Comparison of ENCODE assay signal across 16 cellular contexts in genomic region chr10:112385143-112385695, GRCh38. TPM values are rescaled to one million over a fixed set of nuclear protein-coding genes. Genes with fewer than 3 reads are reported as not detected.
DNase-seq lines count a peak whose midpoint lies in the region; ATAC-seq, FAIRE-seq and TF ChIP-seq lines count a peak whose summit lies in the region.
"Had no signal": no experiment of that assay in that cellular context is flagged by ENCODE, and none has a peak within 500 bp of the region (broad histone marks: within the 10 kb centered on the region; RNA-seq: fewer than 3 reads in every experiment).

No MANE protein-coding gene starts in this region.

- no peaks in the 10 kb centered on the region for H4K20me1 ChIP-seq in GM12878 (ENCODE audit: control insufficient read depth, insufficient read depth)

- SMC1A ChIA-PET in GM12878 (lab: Charles Lee; ENCODE audit: uncharacterized antibody, unreplicated experiment) = interaction anchor here (0.8 to 1.4 kb wide), 4 partner anchors 9 to 49 kb away, joined by 3 to 4 read pairs (median 3); no protein-coding TSS in a partner anchor

- H3K27ac Mint-ChIP-seq in type B pancreatic cell = peak overlapping the region; percentile 41

- H3K4me3 ChIP-seq in GM12878 (no peak overlapping the region), mucosa of rectum (ENCODE audit: low read length in 2 of 2) (peak overlapping the region in 1 of 2 donors; percentile 43)
- H3K4me3 ChIP-seq: BLaER1 had no signal

- H3K4me1 ChIP-seq in GM12878 (ENCODE audit: control insufficient read depth, insufficient read depth, low read length) (peaks cover 9% of the 10 kb centered on the region), mucosa of rectum (ENCODE audit: control insufficient read depth in 2 of 2, insufficient read depth in 2 of 2, low read length in 2 of 2) (peaks cover 38 to 63% of the 10 kb centered on the region in 2 donors)

- BruUV-seq in GM12878 (replicated peaks; lab: Mats Ljungman, UMichigan) = no TSS peak

- no peaks in the 10 kb centered on the region for H3K9me3 ChIP-seq in GM12878 (replicated peaks; ENCODE audit: control insufficient read depth, insufficient read depth, low read length)
- no peaks in the 10 kb centered on the region for H3K9me3 ChIP-seq in mucosa of rectum (ENCODE audit: control insufficient read depth in 2 of 2, low read length in 2 of 2)
- H3K9me3 ChIP-seq: BLaER1 had no signal

- TF ChIP-seq RAD21 in GM12878 (IDR thresholded peaks at IDR 0.05; ENCODE audit: insufficient read depth, low read depth, low read length) = no peak

- H3K27me3 ChIP-seq in GM12878 (replicated peaks in 1 of 2; ENCODE audit: control insufficient read depth in 2 of 2, insufficient read depth in 2 of 2, low read length in 1 of 2) (no peaks in the 10 kb centered on the region), mucosa of rectum (ENCODE audit: control insufficient read depth in 2 of 2, insufficient read depth in 2 of 2, low read length in 2 of 2) (no peaks in the 10 kb centered on the region)
- H3K27me3 ChIP-seq: BLaER1 had no signal

- in situ Hi-C loops in GM12878 (cut with MboI) = no loop called here

- H3K4me2 ChIP-seq in GM12878 (ENCODE audit: control insufficient read depth, insufficient read depth) = 0 out of 2 replicates have a peak overlapping the region, but pooled peaks have one; percentile 9
- H3K4me2 ChIP-seq: BLaER1 had no signal

- no peak for TF ChIP-seq POLR2A in GM12878 (IDR thresholded peaks at IDR 0.05; ENCODE audit: low read depth, low read length)

- H3K36me3 ChIP-seq in GM12878 (ENCODE audit: control insufficient read depth in 2 of 2, insufficient read depth in 2 of 2, low read length in 1 of 2) (peaks cover 0 to 3% of the 10 kb centered on the region in 2 experiments; a peak in 2 of 4 replicates), mucosa of rectum (ENCODE audit: control insufficient read depth in 2 of 2, insufficient read depth in 2 of 2, low read length in 2 of 2) (peaks cover 7 to 9% of the 10 kb centered on the region in 2 donors)

- no peak for TF ChIP-seq EP300 in GM12878 (IDR thresholded peaks at IDR 0.05; ENCODE audit: borderline replicate concordance in 1 of 2, control insufficient read depth in 1 of 2, low read depth in 2 of 2, low read length in 2 of 2)

- peak; percentile 7 for FAIRE-seq in GM12878 (lab: Jason Lieb, UNC)
- FAIRE-seq: GM12891, HTR-8/SVneo had no signal

- H3K4me1 Mint-ChIP-seq in type B pancreatic cell (ENCODE audit: unreplicated experiment) = peaks cover 11% of the 10 kb centered on the region

- no peaks in the 10 kb centered on the region for H3K9me3 Mint-ChIP-seq in type B pancreatic cell

- no peak overlapping the region for H3K27ac ChIP-seq in GM12878 (ENCODE audit: control insufficient read depth, insufficient read depth)
- H3K27ac ChIP-seq in mucosa of rectum (ENCODE audit: low read depth in 2 of 2, low read length in 2 of 2) = peak overlapping the region; percentile 17 to 25
- no peak overlapping the region for H3K27ac ChIP-seq in substantia nigra (ENCODE audit: low read depth, low read length, poor library complexity, severe bottlenecking)
- H3K27ac ChIP-seq: BLaER1 had no signal

- ATAC-seq in GM12878 = no peak

- H3K9ac ChIP-seq in GM12878 (ENCODE audit: control insufficient read depth, insufficient read depth, low read length) (no peak overlapping the region), mucosa of rectum (ENCODE audit: low read depth in 1 of 2, low read length in 2 of 2) (no peak overlapping the region)
- H3K9ac ChIP-seq: BLaER1 had no signal

- no peak overlapping the region for H2AFZ ChIP-seq in GM12878 (ENCODE audit: control insufficient read depth, low read depth, low read length)

- RAD21 ChIA-PET in GM12878 (lab: Charles Lee; ENCODE audit: unreplicated experiment) = no interaction called here

- DNase-seq in HT-29 (ENCODE audit: low spot score) (peak; percentile 47), GM12878 (ENCODE audit: low read depth, low spot score) (no peak), type B pancreatic cell (ENCODE audit: extremely low spot score, unreplicated experiment) (no peak), DMS153 treated with DMSO at 0.1 percent for 48 hours (lab: John Stamatoyannopoulos, UW; ENCODE audit: unreplicated experiment) (no peak), substantia nigra (lab: John Stamatoyannopoulos, UW) (no peak), UCSD-AML1 (lab: John Stamatoyannopoulos, UW; ENCODE audit: unreplicated experiment) (no peak)
- DNase-seq: DMS79, MV-4-11, NCI-H1417 treated with DMSO at 0.1 percent for 48 hours, NCI-H2081, NCI-H510A treated with DMSO at 0.1 percent for 48 hours, SIG-M5 had no signal

- peaks cover 4% of the 10 kb centered on the region for H3K27me3 Mint-ChIP-seq in type B pancreatic cell

- WGBS in GM12878 (ENCODE audit: insufficient coverage, insufficient replicate concordance, low lambda C conversion rate, missing lambda C conversion rate) = 98% methylated on average over 4 of the region's 4 CpGs

- TF ChIP-seq CTCF in GM12878 (IDR thresholded peaks at IDR 0.05 in 2 of 3, conservative IDR thresholded peaks at IDR 0.05 in 1 of 3; ENCODE audit: control insufficient read depth in 2 of 3, extremely low read depth in 1 of 3, insufficient read depth in 1 of 3, low read depth in 3 of 3, low read length in 3 of 3) (no peak), type B pancreatic cell (conservative IDR thresholded peaks at IDR 0.05) (no peak)

- peak overlapping the region; percentile 1 for H3K4me3 Mint-ChIP-seq in type B pancreatic cell

- no peaks in the 10 kb centered on the region for H3K36me3 Mint-ChIP-seq in type B pancreatic cell

- CTCF ChIA-PET in GM12878 (lab: Yijun Ruan, JAX) = interaction anchor here (4.3 kb wide), 1 partner anchor 10 kb away, joined by 36 read pairs; the partner anchor contains the start of gene ACSL5

- peaks cover 20% of the 10 kb centered on the region for H3K79me2 ChIP-seq in GM12878 (ENCODE audit: control insufficient read depth, insufficient read depth, low read length)

- POLR2A ChIA-PET in GM12878 (lab: Charles Lee) = interaction anchor here (0.6 to 2.8 kb wide), 2 partner anchors 9 to 16 kb away, joined by 6 to 17 read pairs; no protein-coding TSS in a partner anchor

- intact Hi-C loops in GM12878 (cut with micrococcal nuclease; ENCODE audit: unreplicated experiment) = no loop called here

TF ChIP-seq in GM12878, 131 proteins besides CTCF, POLR2A, EP300 and RAD21 (continues in another document):
- TF ChIP-seq IKZF1 (conservative IDR thresholded peaks at IDR 0.05) = no peak
- TF ChIP-seq RELA (IDR thresholded peaks at IDR 0.05; ENCODE audit: borderline replicate concordance, partially characterized antibody) = no peak
- TF ChIP-seq STAT1 (conservative IDR thresholded peaks at IDR 0.05) = no peak
- TF ChIP-seq FOS (IDR thresholded peaks at IDR 0.05; ENCODE audit: borderline replicate concordance, extremely low read depth, insufficient read length) = no peak
- no peak for TF ChIP-seq KAT2A (conservative IDR thresholded peaks at IDR 0.05; ENCODE audit: control insufficient read depth, low read depth, low read length)
- no peak for TF ChIP-seq ASH2L (IDR thresholded peaks at IDR 0.05; ENCODE audit: borderline replicate concordance, low read depth)
- no peak for TF ChIP-seq IRF3 (IDR thresholded peaks at IDR 0.05)
- TF ChIP-seq RBBP5 (conservative IDR thresholded peaks at IDR 0.05) = no peak

RNA-seq across cellular contexts. Expression of gene ACSL5, which starts 11.3 kb away (rescaled TPM):
- total RNA-seq in HT-29 (2014; rRNA removed; shearing (Covaris generic)) = 122 and 133 TPM in 2 replicates
- 45.3 and 48.7 TPM in 2 replicates for total RNA-seq in GM12878 (2013; cell fraction: nucleolus; rRNA removed)
- total RNA-seq in GM12878 (2014; rRNA removed) (46.5 and 47.2 TPM in 2 replicates), GM12878 (2014; rRNA removed; fragmentation: Illumina TruSeq; extraction: Trizol) (45.2 and 46.2 TPM in 2 replicates), GM12878 (2021) (40.3 and 40.4 TPM in 2 replicates), type B pancreatic cell (ENCODE audit: low replicate concordance) (13.9 and 39.7 TPM in 2 replicates)
- polyA plus RNA-seq in GM12878 (2011; ENCODE audit: low read depth) = 23.1 TPM
- polyA plus RNA-seq in GM12878 (2011; rRNA removed) (56.3 and 61.4 TPM in 2 replicates), GM12878 (2014; fragmentation: Illumina TruSeq; extraction: Trizol) (57.0 and 68.7 TPM in 2 replicates), GM12878 (2014; fragmentation: Nextera tagmentation; extraction: Ambion mirVana) (10 to 100 TPM; 22.3 to 23.4 TPM), GM12878 (2014; rRNA removed) (46.1 and 48.7 TPM in 2 replicates), GM12878 (2016; fragmentation: Nextera tagmentation; extraction: Ambion mirVana) (10 to 100 TPM; 54.5 to 56.0 TPM)
- polyA plus RNA-seq in GM12878 (2011; cell fraction: cytosol; rRNA removed) = 39.3 and 39.8 TPM in 2 replicates
- polyA plus RNA-seq in GM12878 (2011; cell fraction: nucleus; rRNA removed) = 72.0 and 78.8 TPM in 2 replicates
- polyA plus RNA-seq in GM12878 (2012) = 28.0 and 30.7 TPM in 2 replicates
- 53.2 and 55.0 TPM in 2 replicates for polyA minus RNA-seq in GM12878 (2011; rRNA and poly(A)+ RNA removed)
- polyA minus RNA-seq in GM12878 (2011; cell fraction: cytosol; rRNA and poly(A)+ RNA removed) = 15.1 and 18.3 TPM in 2 replicates
- 16.9 and 17.5 TPM in 2 replicates for polyA minus RNA-seq in GM12878 (2011; cell fraction: nucleus; rRNA and poly(A)+ RNA removed)

Comparison
In these comparisons a context has a peak if more than half of its experiments do, and no peak if none do; other contexts are left out.
1. H3K27ac ChIP-seq: peak in mucosa of rectum (2 of 2); none in GM12878 (single experiment) and substantia nigra (single experiment).